In the genomic region with DNA sequence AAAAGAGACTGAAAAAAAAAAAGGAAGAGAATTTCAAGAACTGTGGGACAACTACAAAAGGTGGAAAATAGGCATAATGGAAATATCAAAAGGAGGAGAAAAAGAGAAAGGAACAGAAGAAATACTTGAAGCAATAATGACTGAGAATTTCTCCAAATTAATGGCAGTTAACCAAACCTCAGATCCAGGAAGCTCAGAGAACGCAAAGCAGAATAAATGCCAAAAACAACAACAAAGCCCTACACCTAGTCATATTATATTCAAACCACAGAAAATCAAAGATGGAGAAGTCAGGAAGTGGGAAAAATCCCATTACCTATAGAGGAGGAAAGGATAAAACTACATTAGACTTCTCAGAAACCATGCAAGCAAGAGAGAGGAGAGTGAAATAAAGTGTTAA, we compare ENCODE assay signal across 20 cellular contexts.
"Had no signal": no experiment of that assay in that cellular context is flagged by ENCODE, and none has a peak within 500 bp of the region (broad histone marks: within the 10 kb centered on the region; RNA-seq: fewer than 3 reads in every experiment).

No MANE protein-coding gene starts in this region.

- ATAC-seq: effector memory CD8-positive, alpha-beta T cell; left cardiac atrium; natural killer cell; right lobe of liver had no signal

- H3K4me1 Mint-ChIP-seq: activated B cell treated with CpG ODN at 0.5 μM for 24 hours; activated naive CD8-positive, alpha-beta T cell treated with anti-CD3 and anti-CD28 coated beads, Interleukin-2, amount 10 ng/mL, durations not matched to agents 7 days and 5 days; natural killer cell had no signal

- H3K36me3 Mint-ChIP-seq: activated CD4-positive, alpha-beta memory T cell treated with anti-CD3 and anti-CD28 coated beads for 36 hours; activated naive CD8-positive, alpha-beta T cell treated with anti-CD3 and anti-CD28 coated beads, Interleukin-2, amount 10 ng/mL, durations not matched to agents 7 days and 5 days; natural killer cell had no signal

- H3K9me3 Mint-ChIP-seq: activated B cell treated with CpG ODN at 0.5 μM for 24 hours; effector memory CD8-positive, alpha-beta T cell; natural killer cell; stimulated activated naive CD8-positive, alpha-beta T cell treated with anti-CD3 and anti-CD28 coated beads, Interleukin-15, Interleukin-2, amounts not matched to agents 100 ng/mL and 50 ng/mL, for 24 hours had no signal

- H3K36me3 ChIP-seq: cardiac muscle cell, neutrophil, right lobe of liver, suprapubic skin, transverse colon had no signal

- H3K27me3 Mint-ChIP-seq: activated CD4-positive, alpha-beta memory T cell treated with anti-CD3 and anti-CD28 coated beads for 36 hours had no signal

- H3K4me3 ChIP-seq: cardiac muscle cell, right lobe of liver, suprapubic skin, transverse colon had no signal

- H3K4me3 Mint-ChIP-seq: activated B cell treated with CpG ODN at 0.5 μM for 24 hours; activated CD4-positive, alpha-beta memory T cell treated with anti-CD3 and anti-CD28 coated beads for 36 hours; activated naive CD8-positive, alpha-beta T cell treated with anti-CD3 and anti-CD28 coated beads, Interleukin-2, amount 10 ng/mL, durations not matched to agents 7 days and 5 days; effector memory CD8-positive, alpha-beta T cell; natural killer cell; stimulated activated naive CD8-positive, alpha-beta T cell treated with anti-CD3 and anti-CD28 coated beads, Interleukin-15, Interleukin-2, amounts not matched to agents 100 ng/mL and 50 ng/mL, for 24 hours had no signal

- H3K27me3 ChIP-seq: cardiac muscle cell, neutrophil, right lobe of liver, suprapubic skin, transverse colon had no signal

- DNase-seq: activated B cell treated with CpG ODN at 0.5 μM for 24 hours; activated CD4-positive, alpha-beta memory T cell treated with anti-CD3 and anti-CD28 coated beads for 36 hours; activated CD4-positive, alpha-beta T cell treated with anti-CD3 and anti-CD28 coated beads for 4 hours; activated naive CD4-positive, alpha-beta T cell treated with Interleukin-2 at 50 U/mL for 16 hours; activated naive CD8-positive, alpha-beta T cell treated with anti-CD3 and anti-CD28 coated beads, Interleukin-2, amount 10 ng/mL, durations not matched to agents 7 days and 5 days; dermis blood vessel endothelial cell; effector memory CD8-positive, alpha-beta T cell; left cardiac atrium; natural killer cell; right lobe of liver; small intestine; stimulated activated CD4-positive, alpha-beta T cell treated with anti-CD3 and anti-CD28 coated beads, Interleukin-15, amount 100 ng/mL, for 24 hours; stimulated activated CD4-positive, alpha-beta T cell treated with anti-CD3 and anti-CD28 coated beads, Interleukin-2, amount 100 ng/mL, for 48 hours; T-helper 1 cell; T-helper 9 cell; transverse colon had no signal

- H3K9me3 ChIP-seq: neutrophil, right lobe of liver, suprapubic skin, transverse colon had no signal

- H3K27ac Mint-ChIP-seq: activated B cell treated with CpG ODN at 0.5 μM for 24 hours; activated CD4-positive, alpha-beta memory T cell treated with anti-CD3 and anti-CD28 coated beads for 36 hours; activated naive CD8-positive, alpha-beta T cell treated with anti-CD3 and anti-CD28 coated beads, Interleukin-2, amount 10 ng/mL, durations not matched to agents 7 days and 5 days; effector memory CD8-positive, alpha-beta T cell; natural killer cell; stimulated activated naive CD8-positive, alpha-beta T cell treated with anti-CD3 and anti-CD28 coated beads, Interleukin-15, Interleukin-2, amounts not matched to agents 100 ng/mL and 50 ng/mL, for 24 hours had no signal
